ENCODE assay signal across 12 cellular contexts in genomic region chr11:34680918-34681554, GRCh38.
DNase-seq lines count a peak whose midpoint lies in the region; ATAC-seq and TF ChIP-seq lines count a peak whose summit lies in the region.
"Had no signal": no experiment of that assay in that cellular context is flagged by ENCODE, and none has a peak within 500 bp of the region (broad histone marks: within the 10 kb centered on the region; RNA-seq: fewer than 3 reads in every experiment).

No MANE protein-coding gene starts in this region.

- H3K27ac ChIP-seq in RWPE1 (no peak overlapping the region), right cardiac atrium (ENCODE audit: low read length) (no peak overlapping the region)
- H3K27ac ChIP-seq: BLaER1 treated with 17β-estradiol and CSF1 and Interleukin-3, amounts not matched to agents 10 nM and 100 nM had no signal

- ATAC-seq in HG03432 (IDR thresholded peaks at IDR 0.05; ENCODE audit: unreplicated experiment) (no peak), right cardiac atrium (no peak)
- ATAC-seq in natural killer cell treated with Interleukin-12 subunit alpha and Interleukin-12 subunit beta and Interleukin-15 and Interleukin-18, amount 100 ng/mL, for 72 hours = no peak
- ATAC-seq: natural killer cell, T-helper 17 cell had no signal

- H3K4me3 ChIP-seq in HFF-Myc (replicated peaks; ENCODE audit: low read depth, low read length) = no peak overlapping the region
- H3K4me3 ChIP-seq in fibroblast of villous mesenchyme (ENCODE audit: low read depth, low read length) = no peak overlapping the region
- no peak overlapping the region for H3K4me3 ChIP-seq in right cardiac atrium (ENCODE audit: low read length)
- H3K4me3 ChIP-seq: BLaER1 treated with 17β-estradiol and CSF1 and Interleukin-3, amounts not matched to agents 10 nM and 100 nM had no signal

- CTCF ChIA-PET in RWPE1 (lab: Yijun Ruan, JAX) = no interaction called here

- DNase-seq in 8988T (peak; percentile 15), HFF-Myc (ENCODE audit: extremely low read depth, low read depth) (peak; percentile 53), RWPE1 (ENCODE audit: low spot score) (peak; percentile 40), fibroblast of villous mesenchyme (ENCODE audit: low read depth) (peak; percentile 24), right cardiac atrium (no peak), Kasumi-1 (lab: John Stamatoyannopoulos, UW) (no peak)
- DNase-seq in natural killer cell treated with Interleukin-12 subunit alpha and Interleukin-12 subunit beta and Interleukin-15 and Interleukin-18, amount 100 ng/mL, for 72 hours (ENCODE audit: low spot score) = no peak
- DNase-seq: natural killer cell, NCI-H1105, T-helper 17 cell had no signal

- peaks cover 13 to 23% of the 10 kb centered on the region in 2 donors for H3K27me3 Mint-ChIP-seq in natural killer cell treated with Interleukin-12 subunit alpha and Interleukin-12 subunit beta and Interleukin-15 and Interleukin-18, amount 100 ng/mL, for 72 hours

- WGBS in right cardiac atrium = 83% methylated on average over 5 of the region's 5 CpGs

- H3K9me3 ChIP-seq in right cardiac atrium (ENCODE audit: control insufficient read depth, low read length) = no peaks in the 10 kb centered on the region

- H3K27ac Mint-ChIP-seq in natural killer cell treated with Interleukin-12 subunit alpha and Interleukin-12 subunit beta and Interleukin-15 and Interleukin-18, amount 100 ng/mL, for 72 hours = no peak overlapping the region
- H3K27ac Mint-ChIP-seq: natural killer cell, T-helper 17 cell had no signal

- no peaks in the 10 kb centered on the region for H3K27me3 ChIP-seq in right cardiac atrium (ENCODE audit: control insufficient read depth, insufficient read depth)
- H3K27me3 ChIP-seq: BLaER1 treated with 17β-estradiol and CSF1 and Interleukin-3, amounts not matched to agents 10 nM and 100 nM had no signal

- peaks cover 0 to 5% of the 10 kb centered on the region in 2 donors for H3K4me1 Mint-ChIP-seq in natural killer cell treated with Interleukin-12 subunit alpha and Interleukin-12 subunit beta and Interleukin-15 and Interleukin-18, amount 100 ng/mL, for 72 hours (ENCODE audit: low read depth in 2 of 2)
- H3K4me1 Mint-ChIP-seq: natural killer cell, T-helper 17 cell had no signal

- no peaks in the 10 kb centered on the region for H3K9me3 Mint-ChIP-seq in natural killer cell treated with Interleukin-12 subunit alpha and Interleukin-12 subunit beta and Interleukin-15 and Interleukin-18, amount 100 ng/mL, for 72 hours
- H3K9me3 Mint-ChIP-seq: natural killer cell had no signal

- H3K4me3 Mint-ChIP-seq in natural killer cell treated with Interleukin-12 subunit alpha and Interleukin-12 subunit beta and Interleukin-15 and Interleukin-18, amount 100 ng/mL, for 72 hours = no peak overlapping the region
- H3K4me3 Mint-ChIP-seq: natural killer cell, T-helper 17 cell had no signal

- POLR2A ChIA-PET in RWPE1 (lab: Yijun Ruan, JAX; ENCODE audit: low non-redundant PET) = no interaction called here

- peaks cover 2% of the 10 kb centered on the region for H3K4me1 ChIP-seq in right cardiac atrium (ENCODE audit: control insufficient read depth, insufficient read depth, low read length)

- no peaks in the 10 kb centered on the region for H3K36me3 Mint-ChIP-seq in natural killer cell treated with Interleukin-12 subunit alpha and Interleukin-12 subunit beta and Interleukin-15 and Interleukin-18, amount 100 ng/mL, for 72 hours
- H3K36me3 Mint-ChIP-seq: natural killer cell had no signal

- TF ChIP-seq CTCF in HFF-Myc (IDR thresholded peaks at IDR 0.05; ENCODE audit: low read depth, low read length, missing control alignments) = no peak
- no peak for TF ChIP-seq CTCF in RWPE1 (conservative IDR thresholded peaks at IDR 0.05; ENCODE audit: low read depth)
- no peak for TF ChIP-seq CTCF in fibroblast of villous mesenchyme (IDR thresholded peaks at IDR 0.05; ENCODE audit: insufficient read depth, low read depth, low read length)

- intact Hi-C loops in right cardiac atrium (cut with DNase I) = no loop called here

Comparison
In these comparisons a context has a peak if more than half of its experiments do, and no peak if none do; other contexts are left out.
1. DNase-seq: peak in 8988T (single experiment), HFF-Myc (single experiment), RWPE1 (single experiment) and fibroblast of villous mesenchyme (single experiment); none in right cardiac atrium (0 of 3), natural killer cell treated with Interleukin-12 subunit alpha and Interleukin-12 subunit beta and Interleukin-15 and Interleukin-18, amount 100 ng/mL, for 72 hours (single experiment) and Kasumi-1 (0 of 2).